33 cellular contexts compared by ENCODE assay signal in genomic region chr1:19768321-19769210, GRCh38. TPM values are rescaled to one million over a fixed set of nuclear protein-coding genes. Genes with fewer than 3 reads are reported as not detected.
DNase-seq lines count a peak whose midpoint lies in the region; FAIRE-seq lines count a peak whose summit lies in the region.
"Had no signal": no experiment of that assay in that cellular context is flagged by ENCODE, and none has a peak within 500 bp of the region (broad histone marks: within the 10 kb centered on the region; RNA-seq: fewer than 3 reads in every experiment).

No MANE protein-coding gene starts in this region.

- no peak overlapping the region for H3K4me3 ChIP-seq in trophoblast cell (ENCODE audit: low read depth, low read length)
- H3K4me3 ChIP-seq: gastroesophageal sphincter, GM12878, hepatocyte, right lobe of liver, thyroid gland had no signal

- no peaks in the 10 kb centered on the region for H3K27me3 ChIP-seq in trophoblast cell (ENCODE audit: insufficient read depth, low read length)
- H3K27me3 ChIP-seq: gastroesophageal sphincter, hepatocyte, right lobe of liver, thyroid gland had no signal

- H3K79me1 ChIP-seq in trophoblast cell (ENCODE audit: low read length), result no peaks in the 10 kb centered on the region

- H3K27ac ChIP-seq in trophoblast cell (ENCODE audit: low read depth, low read length), result no peak overlapping the region
- H3K27ac ChIP-seq: gastroesophageal sphincter, hepatocyte, right lobe of liver, thyroid gland had no signal

- no peak overlapping the region for H2BK12ac ChIP-seq in trophoblast cell (ENCODE audit: low read length)

- H3K79me2 ChIP-seq in trophoblast cell (ENCODE audit: control insufficient read depth, insufficient read depth, low read length, poor library complexity), result no peaks in the 10 kb centered on the region
- H3K79me2 ChIP-seq: hepatocyte had no signal

- H3K4me2 ChIP-seq in trophoblast cell (ENCODE audit: low read length), result no peak overlapping the region
- H3K4me2 ChIP-seq: hepatocyte had no signal

- no peak overlapping the region for H3K23ac ChIP-seq in trophoblast cell (ENCODE audit: low read length)

- H2BK120ac ChIP-seq in trophoblast cell (ENCODE audit: insufficient read depth, low read length, poor library complexity), result no peak overlapping the region

- H3K9me3 ChIP-seq in trophoblast cell (ENCODE audit: insufficient read depth, low read depth, low read length), result peaks cover 1% of the 10 kb centered on the region
- H3K9me3 ChIP-seq: gastroesophageal sphincter, right lobe of liver, thyroid gland had no signal

- no peak overlapping the region for H2BK5ac ChIP-seq in trophoblast cell (ENCODE audit: low read depth, low read length, poor library complexity)

- no peak overlapping the region for H4K12ac ChIP-seq in trophoblast cell (ENCODE audit: low read depth, low read length)

- no peak overlapping the region for H4K91ac ChIP-seq in trophoblast cell (ENCODE audit: low read depth, low read length)

- no peak overlapping the region for H3K18ac ChIP-seq in trophoblast cell (ENCODE audit: low read length)

- H2AK5ac ChIP-seq in trophoblast cell (ENCODE audit: low read length), result no peak overlapping the region

- H4K8ac ChIP-seq in trophoblast cell (ENCODE audit: low read depth, low read length), result no peak overlapping the region

- H3K14ac ChIP-seq in trophoblast cell (ENCODE audit: low read length), result peak overlapping the region; percentile 21

- no CpG with 5 or more reads among the region's 19 CpGs for WGBS in trophoblast cell (ENCODE audit: extremely low coverage, insufficient coverage, insufficient read length)

- no peak overlapping the region for H3K4ac ChIP-seq in trophoblast cell (ENCODE audit: low read depth, low read length)

- FAIRE-seq in frontal cortex (lab: Jason Lieb, UNC), result no peak
- FAIRE-seq: endothelial cell of umbilical vein, GM12878 had no signal

- H3K36me3 ChIP-seq in trophoblast cell (ENCODE audit: control insufficient read depth in 1 of 2, insufficient read depth in 2 of 2, low read length in 2 of 2), result peaks cover 0 to 2% of the 10 kb centered on the region in 2 experiments

- H2AFZ ChIP-seq in trophoblast cell (ENCODE audit: insufficient read depth, low read length, poor library complexity), result no peak overlapping the region
- H2AFZ ChIP-seq: hepatocyte had no signal

- H3K4me1 ChIP-seq in trophoblast cell (ENCODE audit: control insufficient read depth in 1 of 2, insufficient read depth in 2 of 2, low read length in 2 of 2), result peaks cover 9 to 17% of the 10 kb centered on the region in 2 experiments
- H3K4me1 ChIP-seq: gastroesophageal sphincter, right lobe of liver, thyroid gland had no signal

- no peak overlapping the region for H3K9ac ChIP-seq in trophoblast cell (ENCODE audit: low read length)

- peak; percentile 44 for DNase-seq in EH (ENCODE audit: low read depth)
- peak; percentile 54 for DNase-seq in astrocyte of the hippocampus (ENCODE audit: low read depth, low spot score)
- peak; percentile 79 for DNase-seq in islet precursor cell
- peak; percentile 65 to 79 for DNase-seq in trophoblast cell
- DNase-seq in amniotic stem cell (lab: John Stamatoyannopoulos, UW), result no peak
- DNase-seq in frontal cortex (ENCODE audit: low spot score in 2 of 2), result no peak
- no peak for DNase-seq in occipital lobe (lab: John Stamatoyannopoulos, UW)
- DNase-seq in NCI-H526 (lab: John Stamatoyannopoulos, UW), result no peak
- DNase-seq: activated CD4-positive, alpha-beta T cell treated with anti-CD3 and anti-CD28 coated beads for 36 hours; activated naive CD4-positive, alpha-beta T cell treated with anti-CD3 and anti-CD28 coated beads, Interleukin-2, amount 10 ng/mL, durations not matched to agents 7 days and 5 days; CD8-positive, alpha-beta memory T cell; DMS 273 treated with DMSO at 0.1 percent for 48 hours; EL; Karpas-422; mammary epithelial cell; NCI-H1417 treated with DMSO at 0.1 percent for 48 hours; NCI-H226; NCI-H748 treated with DMSO at 0.1 percent for 48 hours; right lobe of liver; Right ventricle myocardium superior; stimulated activated CD4-positive, alpha-beta T cell treated with anti-CD3 and anti-CD28 coated beads, Interleukin-4, amount 100 ng/mL, for 1 hour had no signal

RNA-seq across cellular contexts. Expression of gene TMCO4, which starts 31.1 kb away (rescaled TPM):
- 5.0 and 5.7 TPM in 2 replicates for polyA plus RNA-seq in trophoblast cell (2013)
- total RNA-seq in frontal cortex (0.82 TPM), occipital lobe (0.31 TPM)

RNA-seq across cellular contexts. Expression of gene RNF186, which starts 46.5 kb away (rescaled TPM):
- polyA plus RNA-seq in trophoblast cell (2013), result not detected in 2 replicates
- total RNA-seq in frontal cortex (not detected), occipital lobe (not detected)
- total RNA-seq: A673; activated CD4-positive, alpha-beta T cell treated with anti-CD3 and anti-CD28 coated beads for 36 hours; activated T-helper 17 cell treated with anti-CD3 and anti-CD28 coated beads, Interleukin-2, amount 50 U/mL, for 72 hours; CD8-positive, alpha-beta memory T cell; cerebellum; endothelial cell of umbilical vein; fibroblast of lung; gastroesophageal sphincter; GM12878; H7; mammary epithelial cell; neural crest cell; progenitor cell of endocrine pancreas; Right ventricle myocardium superior; thyroid gland had no signal
- polyA plus RNA-seq: CD8-positive, alpha-beta memory T cell; endothelial cell of umbilical vein; fibroblast of lung; GM12878; mammary epithelial cell had no signal

Comparison
In these comparisons a context has a peak if more than half of its experiments do, and no peak if none do; other contexts are left out.
1. DNase-seq: peak in EH (single experiment), astrocyte of the hippocampus (single experiment), islet precursor cell (single experiment) and trophoblast cell (2 of 2); none in amniotic stem cell (single experiment), frontal cortex (0 of 2), occipital lobe (single experiment) and NCI-H526 (0 of 2).